Comparison of ENCODE assay signal across 20 cellular contexts in genomic region chr1:58206749-58207148, GRCh38.
"Had no signal": no experiment of that assay in that cellular context is flagged by ENCODE, and none has a peak within 500 bp of the region (broad histone marks: within the 10 kb centered on the region; RNA-seq: fewer than 3 reads in every experiment).

No MANE protein-coding gene starts in this region.

- H3K4me3 Mint-ChIP-seq: activated CD4-positive, alpha-beta T cell treated with anti-CD3 and anti-CD28 coated beads for 36 hours; activated CD8-positive, alpha-beta T cell treated with anti-CD3 and anti-CD28 coated beads for 36 hours; activated naive CD4-positive, alpha-beta T cell treated with anti-CD3 and anti-CD28 coated beads, Interleukin-2, amount 10 ng/mL, durations not matched to agents 7 days and 5 days; activated naive CD8-positive, alpha-beta T cell treated with anti-CD3 and anti-CD28 coated beads for 36 hours; activated T-cell treated with anti-CD3 and anti-CD28 coated beads, Interleukin-2, amount 50 U/mL, for 72 hours had no signal

- H3K4me3 ChIP-seq: SK-N-MC had no signal

- H3K36me3 Mint-ChIP-seq: activated naive CD4-positive, alpha-beta T cell treated with anti-CD3 and anti-CD28 coated beads, Interleukin-2, amount 10 ng/mL, durations not matched to agents 7 days and 5 days; activated naive CD8-positive, alpha-beta T cell treated with anti-CD3 and anti-CD28 coated beads for 36 hours had no signal

- ATAC-seq: activated CD4-positive, alpha-beta T cell treated with anti-CD3 and anti-CD28 coated beads for 36 hours; activated CD8-positive, alpha-beta T cell treated with anti-CD3 and anti-CD28 coated beads for 36 hours; activated T-cell treated with anti-CD3 and anti-CD28 coated beads, Interleukin-2, amount 50 U/mL, for 72 hours had no signal

- H3K9me3 Mint-ChIP-seq: activated CD8-positive, alpha-beta T cell treated with anti-CD3 and anti-CD28 coated beads for 36 hours; activated naive CD4-positive, alpha-beta T cell treated with anti-CD3 and anti-CD28 coated beads, Interleukin-2, amount 10 ng/mL, durations not matched to agents 7 days and 5 days; activated naive CD8-positive, alpha-beta T cell treated with anti-CD3 and anti-CD28 coated beads for 36 hours; activated T-cell treated with anti-CD3 and anti-CD28 coated beads, Interleukin-2, amount 50 U/mL, for 72 hours; activated T-helper 2 cell treated with anti-CD3 and anti-CD28 coated beads, Interferon-gamma antibody, Interleukin-2, Interleukin-4, amounts not matched to agents 10 μg/mL and 5 μg/mL and 100 μg/mL, durations not matched to agents 14 hours and 24 hours and 36 hours had no signal

- H3K27ac ChIP-seq: SK-N-MC, VCaP had no signal

- H3K27ac Mint-ChIP-seq: activated CD4-positive, alpha-beta T cell treated with anti-CD3 and anti-CD28 coated beads for 36 hours; activated CD8-positive, alpha-beta T cell treated with anti-CD3 and anti-CD28 coated beads for 36 hours; activated naive CD4-positive, alpha-beta T cell treated with anti-CD3 and anti-CD28 coated beads, Interleukin-2, amount 10 ng/mL, durations not matched to agents 7 days and 5 days; activated naive CD8-positive, alpha-beta T cell treated with anti-CD3 and anti-CD28 coated beads for 36 hours; activated T-cell treated with anti-CD3 and anti-CD28 coated beads, Interleukin-2, amount 50 U/mL, for 72 hours; activated T-helper 2 cell treated with anti-CD3 and anti-CD28 coated beads, Interferon-gamma antibody, Interleukin-2, Interleukin-4, amounts not matched to agents 10 μg/mL and 5 μg/mL and 100 μg/mL, durations not matched to agents 14 hours and 24 hours and 36 hours had no signal

- H3K4me1 Mint-ChIP-seq: activated CD4-positive, alpha-beta T cell treated with anti-CD3 and anti-CD28 coated beads for 36 hours; activated naive CD4-positive, alpha-beta T cell treated with anti-CD3 and anti-CD28 coated beads, Interleukin-2, amount 10 ng/mL, durations not matched to agents 7 days and 5 days; activated naive CD8-positive, alpha-beta T cell treated with anti-CD3 and anti-CD28 coated beads for 36 hours had no signal

- DNase-seq: activated CD4-positive, alpha-beta T cell treated with anti-CD3 and anti-CD28 coated beads for 36 hours; activated CD4-positive, alpha-beta T cell treated with anti-CD3 and anti-CD28 coated beads, Interleukin-2, amount 50 U/mL, for 1 hour; activated CD8-positive, alpha-beta memory T cell treated with anti-CD3 and anti-CD28 coated beads, Interleukin-2, amount 50 U/mL, for 4 hours; activated CD8-positive, alpha-beta T cell treated with anti-CD3 and anti-CD28 coated beads for 36 hours; activated gamma-delta T cell treated with Interleukin-2 at 50 U/mL for 16 hours; activated naive CD4-positive, alpha-beta T cell treated with anti-CD3 and anti-CD28 coated beads, Interleukin-2, amount 10 ng/mL, durations not matched to agents 7 days and 5 days; activated naive CD8-positive, alpha-beta T cell treated with anti-CD3 and anti-CD28 coated beads for 36 hours; activated T-cell treated with anti-CD3 and anti-CD28 coated beads, Interleukin-2, amount 50 U/mL, for 72 hours; central memory CD4-positive, alpha-beta T cell; KG1; NCI-H1092 treated with DMSO at 0.1 percent for 48 hours; NCI-H1436 treated with DMSO at 0.1 percent for 48 hours; NCI-H1930; NCI-H526 treated with DMSO at 0.1 percent for 48 hours; NCI-H82; SIG-M5; T-helper 1 cell had no signal

- H3K27me3 Mint-ChIP-seq: activated CD4-positive, alpha-beta T cell treated with anti-CD3 and anti-CD28 coated beads for 36 hours; activated CD8-positive, alpha-beta T cell treated with anti-CD3 and anti-CD28 coated beads for 36 hours; activated naive CD4-positive, alpha-beta T cell treated with anti-CD3 and anti-CD28 coated beads, Interleukin-2, amount 10 ng/mL, durations not matched to agents 7 days and 5 days; activated naive CD8-positive, alpha-beta T cell treated with anti-CD3 and anti-CD28 coated beads for 36 hours had no signal
